Comparison of ENCODE assay signal across 2 cellular contexts in genomic region chr5:112967520-112968083, GRCh38.
A peak's percentile ranks its signal among the peaks of the same experiment; 100 is the strongest.
TF ChIP-seq lines count a peak whose summit lies in the region.

No MANE protein-coding gene starts in this region.

TF ChIP-seq in HepG2, 621 proteins besides CTCF, POLR2A, EP300 and RAD21 (continues in another document):
- TF ChIP-seq SALL1 (CRISPR knock-in tag; IDR thresholded peaks at IDR 0.05) (peak; percentile 14; the same call in 1 of the 2 replicates), ATF3 (CRISPR knock-in tag; IDR thresholded peaks at IDR 0.05) (peak; percentile 41; the same call in 1 of the 2 replicates), ZNF512 (CRISPR knock-in tag; IDR thresholded peaks at IDR 0.05) (no peak), DNMT1 (CRISPR knock-in tag; IDR thresholded peaks at IDR 0.05) (no peak), NFKB2 (CRISPR knock-in tag; IDR thresholded peaks at IDR 0.05; ENCODE audit: borderline replicate concordance) (no peak), FOXK1 (CRISPR knock-in tag; IDR thresholded peaks at IDR 0.05; ENCODE audit: borderline replicate concordance, low read depth) (0 out of 2 replicates have a peak, but pooled peaks have one; percentile 12), BCL6 (CRISPR knock-in tag; IDR thresholded peaks at IDR 0.05) (0 out of 2 replicates have a peak, but pooled peaks have one; percentile 17), ZNF318 (CRISPR knock-in tag; IDR thresholded peaks at IDR 0.05) (no peak), ZBTB46 (CRISPR knock-in tag; IDR thresholded peaks at IDR 0.05; ENCODE audit: borderline replicate concordance) (no peak), ADNP (CRISPR knock-in tag; IDR thresholded peaks at IDR 0.05) (peak; percentile 60; the same call in 1 of the 2 replicates), SKI (IDR thresholded peaks at IDR 0.05; ENCODE audit: partially characterized antibody) (no peak), SIN3B (IDR thresholded peaks at IDR 0.05; ENCODE audit: low read length) (no peak), MXI1 (IDR thresholded peaks at IDR 0.05; ENCODE audit: borderline replicate concordance, low read depth, low read length) (no peak), ZNF44 (CRISPR knock-in tag; IDR thresholded peaks at IDR 0.05) (no peak)

TF ChIP-seq in endothelial cell of umbilical vein, 7 proteins besides CTCF, POLR2A, EP300 and RAD21:
- TF ChIP-seq EZH2 (IDR thresholded peaks at IDR 0.05; ENCODE audit: borderline replicate concordance, low read depth, low read length, severe bottlenecking) (no peak), POLR2AphosphoS5 (IDR thresholded peaks at IDR 0.05; ENCODE audit: insufficient read depth, low read depth, low read length) (no peak), FOS (IDR thresholded peaks at IDR 0.05; ENCODE audit: borderline replicate concordance, insufficient read depth, low read length) (no peak), MYC (IDR thresholded peaks at IDR 0.05; ENCODE audit: low read depth, low read length) (no peak), JUN (IDR thresholded peaks at IDR 0.05; ENCODE audit: borderline replicate concordance, insufficient read depth, insufficient read length, low read depth) (no peak), GATA2 (IDR thresholded peaks at IDR 0.05; ENCODE audit: insufficient read depth, insufficient read length, low read depth, low read length) (no peak), MAX (IDR thresholded peaks at IDR 0.05; ENCODE audit: insufficient read depth, insufficient read length) (no peak)
TF ChIP-seq in endothelial cell of umbilical vein: peak in this region for 0.
